1 cellular context compared by ENCODE assay signal in the genomic region with DNA sequence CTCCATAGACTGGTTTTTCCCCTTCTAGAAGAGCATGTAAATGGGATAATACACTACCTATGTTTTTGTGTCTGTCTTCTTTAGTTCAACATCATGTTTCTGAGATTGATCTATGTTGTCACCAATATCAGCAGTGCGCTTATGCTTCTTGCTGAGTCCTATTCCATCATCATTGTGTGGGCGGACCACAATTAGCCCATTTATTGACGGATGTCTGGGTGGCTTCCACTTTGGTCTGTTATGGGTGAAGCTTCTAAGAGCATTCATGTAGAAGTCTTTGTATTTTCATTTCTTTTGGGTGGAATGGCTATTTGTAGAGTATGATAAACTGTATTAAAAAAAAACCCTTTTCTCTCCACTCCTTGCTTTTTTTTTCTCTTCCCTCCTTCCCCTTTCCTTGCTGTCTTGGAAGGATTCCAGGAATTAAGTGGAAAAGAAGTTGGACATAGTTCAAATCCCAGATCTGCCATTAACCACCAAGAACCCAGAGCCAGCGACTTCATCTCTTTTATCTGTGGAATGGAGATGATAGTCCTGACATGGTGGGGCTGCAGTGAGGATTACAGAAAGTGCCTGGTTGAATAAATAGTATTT.
TF ChIP-seq lines count a peak whose summit lies in the region.

No MANE protein-coding gene starts in this region.

TF ChIP-seq in SK-N-SH treated with all-trans-retinoic acid at 6 μM for 48 hours, 23 proteins besides CTCF, POLR2A, EP300 and RAD21:
- TF ChIP-seq, protein P1, sequence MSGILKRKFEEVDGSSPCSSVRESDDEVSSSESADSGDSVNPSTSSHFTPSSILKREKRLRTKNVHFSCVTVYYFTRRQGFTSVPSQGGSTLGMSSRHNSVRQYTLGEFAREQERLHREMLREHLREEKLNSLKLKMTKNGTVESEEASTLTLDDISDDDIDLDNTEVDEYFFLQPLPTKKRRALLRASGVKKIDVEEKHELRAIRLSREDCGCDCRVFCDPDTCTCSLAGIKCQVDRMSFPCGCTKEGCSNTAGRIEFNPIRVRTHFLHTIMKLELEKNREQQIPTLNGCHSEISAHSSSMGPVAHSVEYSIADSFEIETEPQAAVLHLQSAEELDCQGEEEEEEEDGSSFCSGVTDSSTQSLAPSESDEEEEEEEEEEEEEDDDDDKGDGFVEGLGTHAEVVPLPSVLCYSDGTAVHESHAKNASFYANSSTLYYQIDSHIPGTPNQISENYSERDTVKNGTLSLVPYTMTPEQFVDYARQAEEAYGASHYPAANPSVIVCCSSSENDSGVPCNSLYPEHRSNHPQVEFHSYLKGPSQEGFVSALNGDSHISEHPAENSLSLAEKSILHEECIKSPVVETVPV (CRISPR knock-in tag; IDR thresholded peaks at IDR 0.05): no peak
- TF ChIP-seq ZFP3 (CRISPR knock-in tag; IDR thresholded peaks at IDR 0.05) (no peak), SNAI2 (CRISPR knock-in tag; IDR thresholded peaks at IDR 0.05) (no peak)
